Comparison of ENCODE assay signal across 8 cellular contexts in the genomic region with DNA sequence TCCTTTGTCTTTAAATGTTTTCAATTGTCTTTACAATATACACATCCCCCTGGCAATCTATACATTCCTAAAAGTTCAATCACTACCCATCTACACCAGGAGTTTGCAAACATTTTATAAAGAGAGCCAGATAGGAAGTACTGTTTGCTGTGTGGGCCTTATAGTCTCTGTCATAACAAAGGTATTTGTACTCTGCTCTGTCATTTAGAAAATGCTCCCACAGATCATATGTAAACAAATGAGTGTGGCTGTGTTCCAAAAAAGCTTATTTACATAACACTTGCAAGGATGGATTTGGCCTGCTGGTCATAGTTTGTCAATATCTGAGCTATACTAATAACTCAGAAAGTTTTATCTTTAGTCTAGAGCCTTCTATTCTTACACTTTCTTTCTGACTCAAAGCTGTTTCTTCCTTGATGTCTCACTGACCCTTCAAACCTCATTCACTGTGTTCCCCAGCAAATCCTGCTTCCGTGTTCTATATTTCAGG.
DNase-seq lines count a peak whose midpoint lies in the region; ATAC-seq, FAIRE-seq and TF ChIP-seq lines count a peak whose summit lies in the region.
"Had no signal": no experiment of that assay in that cellular context is flagged by ENCODE, and none has a peak within 500 bp of the region (broad histone marks: within the 10 kb centered on the region; RNA-seq: fewer than 3 reads in every experiment).

No MANE protein-coding gene starts in this region.

- no peak for TF ChIP-seq CTCF in mucosa of descending colon (IDR thresholded peaks at IDR 0.05)

- no peak overlapping the region for H3K4me3 ChIP-seq in mucosa of descending colon
- H3K4me3 ChIP-seq: lung had no signal

- FAIRE-seq in RCC 7860 (lab: Jason Lieb, UNC) = no peak

- no peaks in the 10 kb centered on the region for H3K9me3 ChIP-seq in mucosa of descending colon

- no peaks in the 10 kb centered on the region for H3K36me3 ChIP-seq in mucosa of descending colon (ENCODE audit: low read depth)

- peaks cover 8% of the 10 kb centered on the region for H3K4me1 ChIP-seq in mucosa of descending colon (ENCODE audit: low read depth)

- peak; percentile 20 for DNase-seq in RCC 7860 (ENCODE audit: low spot score)
- peak in 1 of 3 donors; percentile 10 for DNase-seq in mucosa of descending colon
- no peak for DNase-seq in head of caudate nucleus
- no peak for DNase-seq in NCI-H82 treated with DMSO at 0.1 percent for 48 hours (lab: John Stamatoyannopoulos, UW; ENCODE audit: unreplicated experiment)
- no peak for DNase-seq in amniotic stem cell (lab: John Stamatoyannopoulos, UW)

- intact Hi-C loops in mucosa of descending colon (cut with DNase I, micrococcal nuclease) = no loop called here
- intact Hi-C loops in head of caudate nucleus (cut with DNase I) = no loop called here

- ATAC-seq in GM19324 (IDR thresholded peaks at IDR 0.05; ENCODE audit: low FRiP score, unreplicated experiment) (peak; percentile 78), HG02981 (IDR thresholded peaks at IDR 0.05; ENCODE audit: unreplicated experiment) (peak; percentile 84), mucosa of descending colon (peak; percentile 88)
